19 cellular contexts compared by ENCODE assay signal in genomic region chr11:31761636-31762035, GRCh38. TPM values are rescaled to one million over a fixed set of nuclear protein-coding genes. Genes with fewer than 3 reads are reported as not detected.
"Had no signal": no experiment of that assay in that cellular context is flagged by ENCODE, and none has a peak within 500 bp of the region (broad histone marks: within the 10 kb centered on the region; RNA-seq: fewer than 3 reads in every experiment).

No MANE protein-coding gene starts in this region.

- H3K27ac ChIP-seq: hepatocyte, parathyroid adenoma, thoracic aorta, upper lobe of right lung had no signal

- ATAC-seq: esophagus mucosa; left lobe of liver; stimulated activated effector memory CD8-positive, alpha-beta T cell treated with anti-CD3 and anti-CD28 coated beads, Interleukin-12 subunit alpha, Interleukin-12 subunit beta, amount 100 ng/mL, for 72 hours; upper lobe of right lung had no signal

- DNase-seq: activated CD4-positive, CD25-positive, alpha-beta regulatory T cell treated with anti-CD3 and anti-CD28 coated beads, Interleukin-2, amount 50 U/mL, for 72 hours; activated naive CD4-positive, alpha-beta T cell; activated naive CD8-positive, alpha-beta T cell treated with anti-CD3 and anti-CD28 coated beads, Interleukin-2, amount 10 ng/mL, durations not matched to agents 7 days and 5 days; naive B cell; stimulated activated CD4-positive, alpha-beta T cell treated with anti-CD3 and anti-CD28 coated beads, Interleukin-12 subunit alpha, Interleukin-12 subunit beta, amount 100 ng/mL, for 4 hours; stimulated activated CD4-positive, alpha-beta T cell treated with anti-CD3 and anti-CD28 coated beads, Interleukin-2, amount 100 ng/mL, for 24 hours; upper lobe of right lung had no signal

- FAIRE-seq: bronchial epithelial cell, keratinocyte had no signal

- H3K27me3 ChIP-seq: hepatocyte, upper lobe of right lung had no signal

- H3K9me3 ChIP-seq: thoracic aorta, upper lobe of right lung had no signal

- H3K79me2 ChIP-seq: hepatocyte, parathyroid adenoma had no signal

- H3K4me1 ChIP-seq: parathyroid adenoma had no signal

- H3K36me3 ChIP-seq: thoracic aorta, upper lobe of right lung had no signal

- H3K4me3 ChIP-seq: hepatocyte, thoracic aorta, upper lobe of right lung had no signal

- H3K4me2 ChIP-seq: hepatocyte had no signal

- H2AFZ ChIP-seq: hepatocyte, parathyroid adenoma had no signal

- H3K9ac ChIP-seq: parathyroid adenoma had no signal

RNA-seq across cellular contexts. Expression of gene PAX6, which starts 49.5 kb away (rescaled TPM):
- total RNA-seq: activated CD8-positive, alpha-beta memory T cell treated with anti-CD3 and anti-CD28 coated beads for 36 hours; activated naive CD8-positive, alpha-beta T cell treated with anti-CD3 and anti-CD28 coated beads, Interleukin-2, amount 10 ng/mL, durations not matched to agents 7 days and 5 days; activated T-helper 1 cell treated with anti-CD3 and anti-CD28 coated beads, Interleukin-12 subunit alpha, Interleukin-12 subunit beta, Interleukin-2, Interleukin-4 antibody, amounts not matched to agents 30 ng/mL and 10 ng/mL and 1 ng/mL, durations not matched to agents 14 hours and 24 hours and 36 hours; bronchial epithelial cell; esophagus mucosa; glomerular endothelial cell; left lobe of liver; lung microvascular endothelial cell; upper lobe of right lung had no signal
